8 cellular contexts compared by ENCODE assay signal in genomic region chr9:5630038-5630507, GRCh38. TPM values are rescaled to one million over a fixed set of nuclear protein-coding genes. Genes with fewer than 3 reads are reported as not detected.
A peak's percentile ranks its signal among the peaks of the same experiment; 100 is the strongest.
DNase-seq lines count a peak whose midpoint lies in the region; ATAC-seq and TF ChIP-seq lines count a peak whose summit lies in the region.

No MANE protein-coding gene starts in this region.

- peaks cover 58% of the 10 kb centered on the region for H3K4me1 Mint-ChIP-seq in activated T-cell treated with anti-CD3 and anti-CD28 coated beads, Interleukin-2, amount 50 U/mL, for 72 hours (ENCODE audit: low read depth)

- H3K36me3 ChIP-seq in mammary epithelial cell (ENCODE audit: insufficient read depth, low read length) (no peaks in the 10 kb centered on the region), thyroid gland (no peaks in the 10 kb centered on the region)

- peaks cover 92% of the 10 kb centered on the region for H3K79me2 ChIP-seq in mammary epithelial cell (ENCODE audit: insufficient read depth, low read length)

- in situ Hi-C loops in mammary epithelial cell (cut with MboI; ENCODE audit: low sequenced_read_pairs in 2 of 2), result no loop called here

- H3K36me3 Mint-ChIP-seq in activated T-cell treated with anti-CD3 and anti-CD28 coated beads, Interleukin-2, amount 50 U/mL, for 72 hours (ENCODE audit: insufficient read depth in 2 of 2), result peaks cover 13 to 14% of the 10 kb centered on the region in 2 donors

- peak overlapping the region; percentile 94 for H2AFZ ChIP-seq in mammary epithelial cell (ENCODE audit: low read depth, low read length)

- CTCF ChIA-PET in mammary epithelial cell (lab: Charles Lee; ENCODE audit: low non-redundant PET), result no interaction called here

- H3K27ac ChIP-seq in mammary epithelial cell (ENCODE audit: insufficient read depth, low read depth, low read length) (peak overlapping the region; percentile 84), thyroid gland (peak overlapping the region; percentile 88 to 93 (median 92))

- peak overlapping the region; percentile 67 for H3K9ac ChIP-seq in mammary epithelial cell (ENCODE audit: insufficient read depth, low read length)

- TSS peak; percentile 44 for BruUV-seq in mammary epithelial cell (replicated peaks; lab: Mats Ljungman, UMichigan)

- H3K27ac Mint-ChIP-seq in activated T-cell treated with anti-CD3 and anti-CD28 coated beads, Interleukin-2, amount 50 U/mL, for 72 hours, result peak overlapping the region; percentile 98

- H3K27me3 Mint-ChIP-seq in activated T-cell treated with anti-CD3 and anti-CD28 coated beads, Interleukin-2, amount 50 U/mL, for 72 hours (ENCODE audit: low read depth), result no peaks in the 10 kb centered on the region

- no peaks in the 10 kb centered on the region for H3K27me3 ChIP-seq in mammary epithelial cell (ENCODE audit: insufficient read depth, low read length)
- H3K27me3 ChIP-seq in thyroid gland, result no peaks in the 10 kb centered on the region

- peaks cover 1 to 2% of the 10 kb centered on the region in 2 donors for H3K9me3 Mint-ChIP-seq in activated T-cell treated with anti-CD3 and anti-CD28 coated beads, Interleukin-2, amount 50 U/mL, for 72 hours

- peak overlapping the region; percentile 96 to 100 for H3K4me3 Mint-ChIP-seq in activated T-cell treated with anti-CD3 and anti-CD28 coated beads, Interleukin-2, amount 50 U/mL, for 72 hours

- H3K4me1 ChIP-seq in mammary epithelial cell (ENCODE audit: insufficient read depth, low read length) (peaks cover 25% of the 10 kb centered on the region), thyroid gland (peaks cover 31 to 37% of the 10 kb centered on the region in 2 donors)

- H3K4me3 ChIP-seq in mammary epithelial cell (replicated peaks in 1 of 3; ENCODE audit: insufficient read depth in 1 of 3, low read depth in 2 of 3, low read length in 3 of 3) (peak overlapping the region; percentile 65 to 94 (median 84)), thyroid gland (replicated peaks in 1 of 3) (peak overlapping the region; percentile 86 to 97 (median 96))

- peak in 1 of 2 donors; percentile 16 for TF ChIP-seq POLR2A in thyroid gland (IDR thresholded peaks at IDR 0.05)

- H3K9me3 ChIP-seq in mammary epithelial cell (replicated peaks; ENCODE audit: insufficient read depth, low read length), result no peaks in the 10 kb centered on the region
- no peaks in the 10 kb centered on the region for H3K9me3 ChIP-seq in thyroid gland

- TF ChIP-seq CTCF in mammary epithelial cell (conservative IDR thresholded peaks at IDR 0.05 in 1 of 2, IDR thresholded peaks at IDR 0.05 in 1 of 2; ENCODE audit: extremely low read depth in 1 of 2, insufficient read depth in 1 of 2, low read depth in 1 of 2, low read length in 2 of 2) (no peak), thyroid gland (IDR thresholded peaks at IDR 0.05) (no peak)

- 1% methylated on average over 7 of the region's 7 CpGs for WGBS in mammary epithelial cell (ENCODE audit: low coverage, missing lambda C conversion rate)
- 0 to 1% methylated on average over 7 of the region's 7 CpGs for WGBS in thyroid gland, 2 donors

- no peaks in the 10 kb centered on the region for H4K20me1 ChIP-seq in mammary epithelial cell (ENCODE audit: insufficient read depth, low read length)

- no peak for ATAC-seq in activated T-cell treated with anti-CD3 and anti-CD28 coated beads, Interleukin-2, amount 50 U/mL, for 72 hours (replicated peaks in 1 of 2)
- ATAC-seq in left lobe of liver (peak; percentile 14), GM19328 (IDR thresholded peaks at IDR 0.05; ENCODE audit: unreplicated experiment) (no peak)

- intact Hi-C loops in mammary epithelial cell (cut with micrococcal nuclease) (no loop called here), thyroid gland (cut with DNase I) (no loop called here)

- DNase-seq in activated T-cell treated with anti-CD3 and anti-CD28 coated beads, Interleukin-2, amount 50 U/mL, for 72 hours, result no peak
- DNase-seq in activated T-cell treated with anti-CD3 and anti-CD28 coated beads for 4 hours (no peak), NCI-H748 (lab: John Stamatoyannopoulos, UW; ENCODE audit: unreplicated experiment) (peak; percentile 36), mammary epithelial cell (peak; percentile 53), left lobe of liver (ENCODE audit: low spot score) (no peak), thyroid gland (no peak), NCI-H1417 treated with DMSO at 0.1 percent for 48 hours (lab: John Stamatoyannopoulos, UW) (no peak)

- peak overlapping the region; percentile 83 for H3K4me2 ChIP-seq in mammary epithelial cell (ENCODE audit: insufficient read depth, low read depth, low read length)

- dilution Hi-C loops in mammary epithelial cell (cut with HindIII; ENCODE audit: low sequenced_read_pairs), result no loop called here

RNA-seq across cellular contexts. Expression of gene RIC1, which starts 1.2 kb away (rescaled TPM):
- 10 to 100 TPM; 22.0 to 25.9 TPM for total RNA-seq in activated T-cell treated with anti-CD3 and anti-CD28 coated beads, Interleukin-2, amount 50 U/mL, for 72 hours
- total RNA-seq in mammary epithelial cell (10 to 100 TPM; 23.0 to 46.3 TPM), left lobe of liver (9.4 TPM), thyroid gland (10 to 100 TPM; 42.7 to 56.1 (median 44.9) TPM)
- 13.7 TPM for polyA plus RNA-seq in mammary epithelial cell
- polyA minus RNA-seq in mammary epithelial cell, result 46.6 TPM

Comparison
In these comparisons a context has a peak if more than half of its experiments do, and no peak if none do; other contexts are left out.
1. DNase-seq: peak in NCI-H748 (single experiment) and mammary epithelial cell (single experiment); none in activated T-cell treated with anti-CD3 and anti-CD28 coated beads, Interleukin-2, amount 50 U/mL, for 72 hours (0 of 2), activated T-cell treated with anti-CD3 and anti-CD28 coated beads for 4 hours (single experiment), left lobe of liver (single experiment), thyroid gland (0 of 2) and NCI-H1417 treated with DMSO at 0.1 percent for 48 hours (single experiment).